In the genomic region with DNA sequence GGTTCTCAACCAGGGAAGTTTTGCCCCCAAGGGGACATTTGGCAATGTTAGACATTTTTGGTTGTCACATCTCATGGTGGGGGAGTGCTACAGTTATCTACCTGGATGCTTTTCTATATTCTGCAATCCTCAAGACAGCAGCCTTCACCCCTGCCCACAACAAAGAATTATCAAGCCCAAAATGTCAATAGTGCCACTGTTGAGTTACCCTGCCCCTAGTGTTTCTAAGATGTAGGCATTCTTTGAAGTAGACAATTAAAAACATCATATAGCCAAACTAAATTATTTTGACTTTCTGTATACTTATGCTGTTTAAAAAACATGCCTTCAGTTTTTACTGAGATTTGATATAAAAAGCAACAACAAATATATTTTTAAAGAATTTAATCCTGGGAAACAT, we compare ENCODE assay signal across 23 cellular contexts. TPM values are rescaled to one million over a fixed set of nuclear protein-coding genes. Genes with fewer than 3 reads are reported as not detected.
DNase-seq lines count a peak whose midpoint lies in the region; TF ChIP-seq lines count a peak whose summit lies in the region.
"Had no signal": no experiment of that assay in that cellular context is flagged by ENCODE, and none has a peak within 500 bp of the region (broad histone marks: within the 10 kb centered on the region; RNA-seq: fewer than 3 reads in every experiment).

No MANE protein-coding gene starts in this region.

- H3K27ac Mint-ChIP-seq in endodermal cell (no peak overlapping the region), type B pancreatic cell (no peak overlapping the region)
- H3K27ac Mint-ChIP-seq: activated CD4-positive, alpha-beta T cell treated with anti-CD3 and anti-CD28 coated beads, Interleukin-2, amount 10 ng/mL, durations not matched to agents 24 days and 14 days; activated naive CD8-positive, alpha-beta T cell treated with anti-CD3 and anti-CD28 coated beads, Interleukin-2, amount 50 U/mL, for 24 hours; CD4-positive, alpha-beta memory T cell; stimulated activated memory B cell treated with anti-CD40 and anti-IgM and Interleukin-4, amounts not matched to agents 10 μg/mL and 1 μg/mL and 100 μg/mL, for 72 hours had no signal

- H3K4me1 ChIP-seq in OCI-LY1 (ENCODE audit: insufficient read depth, low read length, severe bottlenecking) (no peaks in the 10 kb centered on the region), endodermal cell (ENCODE audit: control insufficient read depth, insufficient read depth, low read length) (no peaks in the 10 kb centered on the region)
- H3K4me1 ChIP-seq: sigmoid colon, upper lobe of left lung had no signal

- H3K4me1 Mint-ChIP-seq in endodermal cell (no peaks in the 10 kb centered on the region), type B pancreatic cell (ENCODE audit: unreplicated experiment) (no peaks in the 10 kb centered on the region)
- H3K4me1 Mint-ChIP-seq: activated CD4-positive, alpha-beta T cell treated with anti-CD3 and anti-CD28 coated beads, Interleukin-2, amount 10 ng/mL, durations not matched to agents 24 days and 14 days; activated naive CD8-positive, alpha-beta T cell treated with anti-CD3 and anti-CD28 coated beads, Interleukin-2, amount 50 U/mL, for 24 hours; stimulated activated memory B cell treated with anti-CD40 and anti-IgM and Interleukin-4, amounts not matched to agents 10 μg/mL and 1 μg/mL and 100 μg/mL, for 72 hours had no signal

- H3K27me3 ChIP-seq in OCI-LY1 (ENCODE audit: insufficient read depth, low read length) (no peaks in the 10 kb centered on the region), endodermal cell (ENCODE audit: control insufficient read depth, insufficient read depth, low read length, poor library complexity, severe bottlenecking) (no peaks in the 10 kb centered on the region)
- H3K27me3 ChIP-seq: MG63, sigmoid colon, upper lobe of left lung had no signal

- no peak overlapping the region for H3K4me3 Mint-ChIP-seq in endodermal cell
- no peak overlapping the region for H3K4me3 Mint-ChIP-seq in type B pancreatic cell
- H3K4me3 Mint-ChIP-seq: activated CD4-positive, alpha-beta T cell treated with anti-CD3 and anti-CD28 coated beads, Interleukin-2, amount 10 ng/mL, durations not matched to agents 24 days and 14 days; activated naive CD8-positive, alpha-beta T cell treated with anti-CD3 and anti-CD28 coated beads, Interleukin-2, amount 50 U/mL, for 24 hours; CD4-positive, alpha-beta memory T cell; central memory CD8-positive, alpha-beta T cell; neural crest cell; stimulated activated memory B cell treated with anti-CD40 and anti-IgM and Interleukin-4, amounts not matched to agents 10 μg/mL and 1 μg/mL and 100 μg/mL, for 72 hours had no signal

- TF ChIP-seq CTCF in GM12873 (IDR thresholded peaks at IDR 0.05; ENCODE audit: insufficient read depth, low read depth, low read length, missing control alignments) (peak; percentile 10), OCI-LY1 (IDR thresholded peaks at IDR 0.05; ENCODE audit: low read length) (peak; percentile 36; the same call in 1 of the 2 replicates), endodermal cell (conservative IDR thresholded peaks at IDR 0.05) (peak; percentile 57), type B pancreatic cell (conservative IDR thresholded peaks at IDR 0.05) (peak; percentile 27)

- H3K9me2 ChIP-seq in OCI-LY1 (ENCODE audit: low read depth, low read length) = no peaks in the 10 kb centered on the region

- H3K79me2 ChIP-seq in OCI-LY1 (ENCODE audit: insufficient read depth, low read length) = no peaks in the 10 kb centered on the region

- H3K9me3 Mint-ChIP-seq in endodermal cell = peaks cover 5% of the 10 kb centered on the region
- H3K9me3 Mint-ChIP-seq in type B pancreatic cell = no peaks in the 10 kb centered on the region
- H3K9me3 Mint-ChIP-seq: activated CD4-positive, alpha-beta T cell treated with anti-CD3 and anti-CD28 coated beads, Interleukin-2, amount 10 ng/mL, durations not matched to agents 24 days and 14 days; activated naive CD8-positive, alpha-beta T cell treated with anti-CD3 and anti-CD28 coated beads, Interleukin-2, amount 50 U/mL, for 24 hours; CD4-positive, alpha-beta memory T cell; central memory CD8-positive, alpha-beta T cell; neural crest cell; stimulated activated memory B cell treated with anti-CD40 and anti-IgM and Interleukin-4, amounts not matched to agents 10 μg/mL and 1 μg/mL and 100 μg/mL, for 72 hours had no signal

- no peaks in the 10 kb centered on the region for H3K27me3 Mint-ChIP-seq in endodermal cell (ENCODE audit: insufficient read depth)
- no peaks in the 10 kb centered on the region for H3K27me3 Mint-ChIP-seq in type B pancreatic cell
- H3K27me3 Mint-ChIP-seq: activated CD4-positive, alpha-beta T cell treated with anti-CD3 and anti-CD28 coated beads, Interleukin-2, amount 10 ng/mL, durations not matched to agents 24 days and 14 days; activated naive CD8-positive, alpha-beta T cell treated with anti-CD3 and anti-CD28 coated beads, Interleukin-2, amount 50 U/mL, for 24 hours; CD4-positive, alpha-beta memory T cell; central memory CD8-positive, alpha-beta T cell; stimulated activated memory B cell treated with anti-CD40 and anti-IgM and Interleukin-4, amounts not matched to agents 10 μg/mL and 1 μg/mL and 100 μg/mL, for 72 hours had no signal

- H3K4me3 ChIP-seq in OCI-LY1 (ENCODE audit: low read depth, low read length, poor library complexity, severe bottlenecking) (no peak overlapping the region), endodermal cell (ENCODE audit: low read length) (no peak overlapping the region)
- H3K4me3 ChIP-seq: MG63, sigmoid colon, upper lobe of left lung had no signal

- H3K27ac ChIP-seq in OCI-LY1 (ENCODE audit: low read depth, low read length, poor library complexity, severe bottlenecking) (no peak overlapping the region), endodermal cell (ENCODE audit: low read depth, low read length) (no peak overlapping the region)
- H3K27ac ChIP-seq: sigmoid colon, upper lobe of left lung had no signal

- H3K9ac ChIP-seq in OCI-LY1 (ENCODE audit: low read length) (no peak overlapping the region), endodermal cell (ENCODE audit: extremely low read depth, low read length, poor library complexity, severe bottlenecking) (no peak overlapping the region)

- H3K4me2 ChIP-seq in OCI-LY1 (ENCODE audit: low read length) = no peak overlapping the region

- no peaks in the 10 kb centered on the region for H4K20me1 ChIP-seq in OCI-LY1 (ENCODE audit: insufficient read depth, low read length)

- H3K9me3 ChIP-seq in OCI-LY1 (ENCODE audit: low read length) (no peaks in the 10 kb centered on the region), endodermal cell (ENCODE audit: control insufficient read depth, low read length) (peaks cover 5% of the 10 kb centered on the region)
- H3K9me3 ChIP-seq: MG63, sigmoid colon, upper lobe of left lung had no signal

- no peaks in the 10 kb centered on the region for H3F3A ChIP-seq in OCI-LY1 (ENCODE audit: insufficient read depth, low read length)

- DNase-seq in endodermal cell (no peak), type B pancreatic cell (ENCODE audit: extremely low spot score, unreplicated experiment) (no peak), NCI-H187 (lab: John Stamatoyannopoulos, UW) (no peak)
- no peak for DNase-seq in stimulated activated CD4-positive, alpha-beta T cell treated with anti-CD3 and anti-CD28 coated beads, Interleukin-4, amount 100 ng/mL, for 24 hours
- DNase-seq in effector CD4-positive, alpha-beta T cell = no peak
- DNase-seq: activated CD4-positive, alpha-beta T cell treated with anti-CD3 and anti-CD28 coated beads, Interleukin-2, amount 10 ng/mL, durations not matched to agents 24 days and 14 days; activated naive CD8-positive, alpha-beta T cell treated with anti-CD3 and anti-CD28 coated beads, Interleukin-2, amount 50 U/mL, for 24 hours; activated T-cell treated with anti-CD3 and anti-CD28 coated beads, Interleukin-2, amount 50 U/mL, for 48 hours; CD4-positive, alpha-beta memory T cell; MG63; NCI-H2081; NCI-H774; posterior cingulate gyrus; SHP77 treated with DMSO at 0.1 percent for 48 hours; sigmoid colon; stimulated activated CD4-positive, alpha-beta T cell treated with anti-CD3 and anti-CD28 coated beads, Interleukin-4, amount 100 ng/mL, for 4 hours; substantia nigra; upper lobe of left lung had no signal

- H3K36me3 ChIP-seq in OCI-LY1 (ENCODE audit: insufficient read depth, low read length) (peaks cover 2% of the 10 kb centered on the region; the same call in 1 of the 2 replicates), endodermal cell (ENCODE audit: control insufficient read depth, insufficient read depth, low read length) (peaks cover 21% of the 10 kb centered on the region)
- H3K36me3 ChIP-seq: sigmoid colon, upper lobe of left lung had no signal

- H2AFZ ChIP-seq in OCI-LY1 (ENCODE audit: low read length) = no peak overlapping the region

- peaks cover 32% of the 10 kb centered on the region for H3K36me3 Mint-ChIP-seq in endodermal cell (ENCODE audit: low read depth)
- H3K36me3 Mint-ChIP-seq in type B pancreatic cell = peaks cover 5% of the 10 kb centered on the region

RNA-seq across cellular contexts. Expression of a gene that starts 48.0 kb away (rescaled TPM):
- total RNA-seq in endodermal cell (100 to 1,000 TPM; 115 to 139 TPM), type B pancreatic cell (ENCODE audit: low replicate concordance) (47.8 and 94.6 TPM in 2 replicates)
- 145 TPM for polyA plus RNA-seq in endodermal cell (2013, experiment 1 of 2)
- 143 TPM for polyA plus RNA-seq in endodermal cell (2013, experiment 2 of 2)
